Comparison of ENCODE assay signal across 17 cellular contexts in the genomic region with DNA sequence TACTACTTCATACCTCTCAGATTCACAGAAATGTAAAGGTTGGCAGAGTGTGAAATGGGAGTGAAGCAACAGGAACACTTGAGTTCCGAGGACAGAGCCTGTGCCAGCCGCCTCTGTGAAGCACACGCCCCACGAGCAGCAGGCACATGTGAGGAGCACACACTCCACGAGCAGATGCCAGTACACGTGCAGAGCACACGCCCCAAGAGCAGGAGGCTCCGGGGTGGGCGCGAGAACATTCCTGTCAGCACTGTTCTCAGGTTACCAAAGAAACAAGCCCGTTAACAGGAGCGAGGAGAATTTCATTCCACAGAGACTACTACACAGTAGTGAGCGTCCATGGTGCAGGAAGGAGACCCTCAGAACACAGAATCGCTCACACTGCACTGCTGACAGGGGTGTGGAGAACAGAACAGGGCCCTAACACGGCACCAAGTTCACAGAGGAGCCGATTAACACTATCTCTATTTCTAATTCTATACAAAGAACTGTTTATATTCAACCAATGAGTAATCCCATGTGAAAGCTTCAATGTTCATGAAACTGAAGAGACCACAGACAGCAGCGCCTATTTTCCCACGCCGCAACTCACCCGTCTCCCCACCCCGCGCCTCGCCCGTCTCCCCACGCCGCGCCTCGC. TPM values are rescaled to one million over a fixed set of nuclear protein-coding genes. Genes with fewer than 3 reads are reported as not detected.
DNase-seq lines count a peak whose midpoint lies in the region; ATAC-seq, FAIRE-seq and TF ChIP-seq lines count a peak whose summit lies in the region.
"Had no signal": no experiment of that assay in that cellular context is flagged by ENCODE, and none has a peak within 500 bp of the region (broad histone marks: within the 10 kb centered on the region; RNA-seq: fewer than 3 reads in every experiment).

No MANE protein-coding gene starts in this region.

- BruUV-seq in GM12878 (replicated peaks; lab: Mats Ljungman, UMichigan): no TSS peak

- H2AK5ac ChIP-seq in mesendoderm (ENCODE audit: low read length): no peak overlapping the region

- H3K4me1 ChIP-seq in GM23338 (ENCODE audit: insufficient read depth) (no peaks in the 10 kb centered on the region), GM12878 (ENCODE audit: control insufficient read depth, insufficient read depth, low read length) (peaks cover 25% of the 10 kb centered on the region), mesendoderm (ENCODE audit: control insufficient read depth, low read depth, low read length) (no peaks in the 10 kb centered on the region), HAP-1 (no peaks in the 10 kb centered on the region)
- H3K4me1 ChIP-seq: breast epithelium had no signal

- TF ChIP-seq POLR2A in GM12878 (IDR thresholded peaks at IDR 0.05; ENCODE audit: low read depth, low read length): no peak
- no peak for TF ChIP-seq POLR2A in H54 (IDR thresholded peaks at IDR 0.05; ENCODE audit: low read depth, low read length)

- H3K27ac Mint-ChIP-seq in GM23338: no peak overlapping the region

- H3K27ac ChIP-seq in GM23338 (ENCODE audit: low read depth): no peak overlapping the region
- H3K27ac ChIP-seq in GM12878 (ENCODE audit: control insufficient read depth, insufficient read depth): peak overlapping the region; percentile 87
- no peak overlapping the region for H3K27ac ChIP-seq in mesendoderm (ENCODE audit: low read depth, low read length)
- H3K27ac ChIP-seq: breast epithelium, ovary, thoracic aorta had no signal

- H3K4me3 ChIP-seq in BJ (ENCODE audit: low read depth, low read length) (no peak overlapping the region), GM23338 (no peak overlapping the region), GM12878 (no peak overlapping the region), mesendoderm (ENCODE audit: low read length) (no peak overlapping the region), HAP-1 (no peak overlapping the region)
- H3K4me3 ChIP-seq: breast epithelium, ovary, thoracic aorta had no signal

- H4K20me1 ChIP-seq in GM23338 (replicated peaks; ENCODE audit: insufficient read depth) (peaks cover 26% of the 10 kb centered on the region), GM12878 (ENCODE audit: control insufficient read depth, insufficient read depth) (no peaks in the 10 kb centered on the region)

- H3F3A ChIP-seq in GM23338 (replicated peaks; ENCODE audit: low read depth): peaks cover 4% of the 10 kb centered on the region

- no peak for TF ChIP-seq EP300 in GM12878 (IDR thresholded peaks at IDR 0.05; ENCODE audit: borderline replicate concordance in 1 of 2, control insufficient read depth in 1 of 2, low read depth in 2 of 2, low read length in 2 of 2)

- RAD21 ChIA-PET in GM12878 (lab: Charles Lee; ENCODE audit: unreplicated experiment): no interaction called here

- WGBS in GM12878 (ENCODE audit: insufficient coverage, insufficient replicate concordance, low lambda C conversion rate, missing lambda C conversion rate): 84% methylated on average over 22 of the region's 28 CpGs
- WGBS in mesendoderm (ENCODE audit: extremely low coverage, insufficient coverage, low lambda C conversion rate): no CpG with 5 or more reads among the region's 28 CpGs

- H3K4ac ChIP-seq in mesendoderm (ENCODE audit: low read depth, low read length): no peak overlapping the region

- POLR2A ChIA-PET in BJ (lab: Charles Lee): no interaction called here
- POLR2A ChIA-PET in GM12878 (lab: Charles Lee): no interaction called here

- H4K5ac ChIP-seq in mesendoderm (ENCODE audit: low read length): no peak overlapping the region

- SMC1A ChIA-PET in GM12878 (lab: Charles Lee; ENCODE audit: uncharacterized antibody, unreplicated experiment): no interaction called here

- no peaks in the 10 kb centered on the region for H3K9me2 ChIP-seq in GM23338 (ENCODE audit: insufficient read depth)

- no peak for TF ChIP-seq CTCF in BJ (IDR thresholded peaks at IDR 0.05; ENCODE audit: insufficient read depth, low read depth, low read length)
- no peak for TF ChIP-seq CTCF in GM23338 (conservative IDR thresholded peaks at IDR 0.05; ENCODE audit: low read depth in 2 of 2)
- no peak for TF ChIP-seq CTCF in GM12878 (IDR thresholded peaks at IDR 0.05 in 2 of 3, conservative IDR thresholded peaks at IDR 0.05 in 1 of 3; ENCODE audit: control insufficient read depth in 2 of 3, extremely low read depth in 1 of 3, insufficient read depth in 1 of 3, low read depth in 3 of 3, low read length in 3 of 3)

- H3K9me3 Mint-ChIP-seq in GM23338: no peaks in the 10 kb centered on the region

- no peak overlapping the region for H3K4me2 ChIP-seq in GM23338
- H3K4me2 ChIP-seq in GM12878 (ENCODE audit: control insufficient read depth, insufficient read depth): no peak overlapping the region
- H3K4me2 ChIP-seq in mesendoderm (ENCODE audit: low read length): no peak overlapping the region

- no peak overlapping the region for H2AFZ ChIP-seq in GM23338
- H2AFZ ChIP-seq in GM12878 (ENCODE audit: control insufficient read depth, low read depth, low read length): no peak overlapping the region

- intact Hi-C loops in GM12878 (cut with micrococcal nuclease; ENCODE audit: unreplicated experiment): no loop called here

- peaks cover 4% of the 10 kb centered on the region for H3K27me3 Mint-ChIP-seq in GM23338 (ENCODE audit: insufficient read depth, low read depth, poor library complexity)

- H3K4me1 Mint-ChIP-seq in GM23338: peaks cover 3% of the 10 kb centered on the region; the same call in 2 of the 3 replicates

- H3K9ac ChIP-seq in GM12878 (ENCODE audit: control insufficient read depth, insufficient read depth, low read length) (peak overlapping the region; percentile 18; the same call in 1 of the 2 replicates), mesendoderm (ENCODE audit: low read length) (no peak overlapping the region)

- H3K79me1 ChIP-seq in mesendoderm (ENCODE audit: low read length): peaks cover 2% of the 10 kb centered on the region

- ATAC-seq in GM23338 (no peak), GM12878 (no peak), GM18520 (IDR thresholded peaks at IDR 0.05; ENCODE audit: unreplicated experiment) (no peak)
- ATAC-seq: left cardiac atrium had no signal

- peaks cover 64% of the 10 kb centered on the region for H3K36me3 Mint-ChIP-seq in GM23338 (ENCODE audit: low read depth)

- no peak overlapping the region for H3K4me3 Mint-ChIP-seq in GM23338

- no peak overlapping the region for H2BK5ac ChIP-seq in mesendoderm (ENCODE audit: low read length)

- H2BK120ac ChIP-seq in mesendoderm (ENCODE audit: low read depth, low read length): no peak overlapping the region

- TF ChIP-seq RAD21 in GM12878 (IDR thresholded peaks at IDR 0.05; ENCODE audit: insufficient read depth, low read depth, low read length): no peak

- DNase-seq in BJ (ENCODE audit: low read depth) (peak; percentile 15), GM23338 (ENCODE audit: low spot score) (peak; percentile 23), GM12878 (ENCODE audit: low read depth, low spot score) (no peak), mesendoderm (peak; percentile 10), H54 (ENCODE audit: insufficient read length, low spot score) (no peak), HAP-1 (ENCODE audit: low spot score in 2 of 2) (no peak), NCI-H748 (lab: John Stamatoyannopoulos, UW; ENCODE audit: unreplicated experiment) (no peak)
- DNase-seq: activated T-cell treated with anti-CD3 and anti-CD28 coated beads for 4 hours; left cardiac atrium; NCI-H1105; ovary; stimulated activated CD4-positive, alpha-beta T cell treated with anti-CD3 and anti-CD28 coated beads, Interleukin-4, amount 100 ng/mL, for 24 hours had no signal

- H3K27me3 ChIP-seq in BJ (ENCODE audit: control insufficient read depth, insufficient read depth, low read length): no peaks in the 10 kb centered on the region
- H3K27me3 ChIP-seq in GM23338 (ENCODE audit: insufficient read depth): no peaks in the 10 kb centered on the region
- no peaks in the 10 kb centered on the region for H3K27me3 ChIP-seq in GM12878 (replicated peaks in 1 of 2; ENCODE audit: control insufficient read depth in 2 of 2, insufficient read depth in 2 of 2, low read length in 1 of 2)
- no peaks in the 10 kb centered on the region for H3K27me3 ChIP-seq in mesendoderm (ENCODE audit: insufficient read depth, low read length, poor library complexity)
- H3K27me3 ChIP-seq in HAP-1 (ENCODE audit: low read depth): no peaks in the 10 kb centered on the region
- H3K27me3 ChIP-seq: breast epithelium, ovary had no signal

- CTCF ChIA-PET in BJ (lab: Yijun Ruan, JAX) (no interaction called here), GM12878 (lab: Yijun Ruan, JAX) (interaction anchor here (0.5 to 2.9 kb wide), 2 partner anchors 43 to 257 kb away, joined by 3 to 12 read pairs; no protein-coding TSS in a partner anchor)

- in situ Hi-C loops in GM12878 (cut with MboI) (no loop called here), HAP-1 (cut with MboI; ENCODE audit: low sequenced_read_pairs) (no loop called here)

- H3K36me3 ChIP-seq in BJ (ENCODE audit: control insufficient read depth, insufficient read depth, low read length) (peaks cover 8% of the 10 kb centered on the region), GM23338 (ENCODE audit: insufficient read depth) (peaks cover 25% of the 10 kb centered on the region), GM12878 (ENCODE audit: control insufficient read depth in 2 of 2, insufficient read depth in 2 of 2, low read length in 1 of 2) (peaks cover 13 to 29% of the 10 kb centered on the region in 2 experiments), mesendoderm (ENCODE audit: control insufficient read depth, insufficient read depth, low read length) (peaks cover 6% of the 10 kb centered on the region), HAP-1 (replicated peaks) (peaks cover 55% of the 10 kb centered on the region)
- H3K36me3 ChIP-seq: breast epithelium, ovary had no signal

- H3K9me3 ChIP-seq in GM12878 (replicated peaks; ENCODE audit: control insufficient read depth, insufficient read depth, low read length) (no peaks in the 10 kb centered on the region), HAP-1 (no peaks in the 10 kb centered on the region)
- H3K9me3 ChIP-seq: breast epithelium, ovary, thoracic aorta had no signal

- peaks cover 41% of the 10 kb centered on the region for H3K79me2 ChIP-seq in GM23338 (replicated peaks; ENCODE audit: insufficient read depth)
- peaks cover 3% of the 10 kb centered on the region; the same call in 1 of the 2 replicates for H3K79me2 ChIP-seq in GM12878 (ENCODE audit: control insufficient read depth, insufficient read depth, low read length)
- H3K79me2 ChIP-seq in mesendoderm (ENCODE audit: control insufficient read depth, insufficient read depth, low read length): no peaks in the 10 kb centered on the region

- H4K8ac ChIP-seq in mesendoderm (ENCODE audit: low read depth, low read length): no peak overlapping the region

- H2BK15ac ChIP-seq in mesendoderm (replicated peaks; ENCODE audit: low read depth): no peak overlapping the region

- FAIRE-seq in GM12878 (lab: Jason Lieb, UNC) (no peak), H54 (lab: Jason Lieb, UNC) (no peak)
- FAIRE-seq: HTR-8/SVneo, TTC549 had no signal

- H3K23ac ChIP-seq in mesendoderm (ENCODE audit: low read length): no peak overlapping the region

- H3K18ac ChIP-seq in mesendoderm (ENCODE audit: low read length): no peak overlapping the region

- no peak overlapping the region for H3K56ac ChIP-seq in mesendoderm (ENCODE audit: low read length)

RNA-seq across cellular contexts. Expression of a gene that starts 40.1 kb away (rescaled TPM):
- polyA plus RNA-seq in BJ (2011; rRNA removed): 12.3 and 16.1 TPM in 2 replicates
- 10.3 and 17.1 TPM in 2 replicates for polyA minus RNA-seq in BJ (2011; rRNA and poly(A)+ RNA removed)
- total RNA-seq in GM23338 (2014; rRNA removed; shearing (Covaris generic)): 36.5 and 41.1 TPM in 2 replicates
- 23.0 and 25.2 TPM in 2 replicates for polyA plus RNA-seq in GM23338 (2016; fragmentation: Nextera tagmentation; extraction: Ambion mirVana)
- total RNA-seq in GM12878 (2013; cell fraction: nucleolus; rRNA removed): 106 and 116 TPM in 2 replicates
- 34.0 and 36.6 TPM in 2 replicates for total RNA-seq in GM12878 (2014; rRNA removed)
- 24.2 and 26.1 TPM in 2 replicates for total RNA-seq in GM12878 (2014; rRNA removed; fragmentation: Illumina TruSeq; extraction: Trizol)
- 54.8 and 62.1 TPM in 2 replicates for total RNA-seq in GM12878 (2021)
- 13.3 TPM for polyA plus RNA-seq in GM12878 (2011; ENCODE audit: low read depth)
- polyA plus RNA-seq in GM12878 (2011; rRNA removed): 13.4 and 20.3 TPM in 2 replicates
- polyA plus RNA-seq in GM12878 (2011; cell fraction: cytosol; rRNA removed): 24.3 and 37.2 TPM in 2 replicates
- polyA plus RNA-seq in GM12878 (2011; cell fraction: nucleus; rRNA removed): 74.9 and 135 TPM in 2 replicates
- 33.1 and 37.7 TPM in 2 replicates for polyA plus RNA-seq in GM12878 (2012)
- 25.7 and 34.3 TPM in 2 replicates for polyA plus RNA-seq in GM12878 (2014; fragmentation: Illumina TruSeq; extraction: Trizol)
- 1 to 10 TPM in 1 of 2 experiments, under 1 TPM in 1; 0.80 to 4.1 TPM for polyA plus RNA-seq in GM12878 (2014; fragmentation: Nextera tagmentation; extraction: Ambion mirVana)
- polyA plus RNA-seq in GM12878 (2014; rRNA removed): 39.1 and 59.3 TPM in 2 replicates
- 10 to 100 TPM; 31.6 to 37.1 TPM for polyA plus RNA-seq in GM12878 (2016; fragmentation: Nextera tagmentation; extraction: Ambion mirVana)
- polyA minus RNA-seq in GM12878 (2011; rRNA and poly(A)+ RNA removed): 17.8 and 26.1 TPM in 2 replicates
- polyA minus RNA-seq in GM12878 (2011; cell fraction: cytosol; rRNA and poly(A)+ RNA removed): 9.1 and 10.4 TPM in 2 replicates
- 19.5 and 42.4 TPM in 2 replicates for polyA minus RNA-seq in GM12878 (2011; cell fraction: nucleus; rRNA and poly(A)+ RNA removed)
- polyA plus RNA-seq in mesendoderm (2013, experiment 1 of 2): 25.9 TPM
- 24.8 TPM for polyA plus RNA-seq in mesendoderm (2013, experiment 2 of 2)

Comparison
In these comparisons a context has a peak if more than half of its experiments do, and no peak if none do; other contexts are left out.
1. DNase-seq: peak in BJ (single experiment), GM23338 (single experiment) and mesendoderm (single experiment); none in GM12878 (single experiment), H54 (single experiment), HAP-1 (0 of 2) and NCI-H748 (single experiment).